In genomic region chr13:99035715-99036114, GRCh38 we compare ENCODE assay signal across 35 cellular contexts.
"Had no signal": no experiment of that assay in that cellular context is flagged by ENCODE, and none has a peak within 500 bp of the region (broad histone marks: within the 10 kb centered on the region; RNA-seq: fewer than 3 reads in every experiment).

No MANE protein-coding gene starts in this region.

- H3K27me3 ChIP-seq: adrenal gland, body of pancreas, brain microvascular endothelial cell, breast epithelium had no signal

- H3K27ac ChIP-seq: adrenal gland, body of pancreas, brain microvascular endothelial cell, breast epithelium, VCaP had no signal

- H3K9me3 Mint-ChIP-seq: activated naive CD4-positive, alpha-beta T cell treated with anti-CD3 and anti-CD28 coated beads for 36 hours; activated T-cell treated with anti-CD3 and anti-CD28 coated beads, Interleukin-2, amount 50 U/mL, for 4 hours; activated T-helper 1 cell treated with anti-CD3 and anti-CD28 coated beads, Interleukin-12 subunit alpha, Interleukin-12 subunit beta, Interleukin-2, Interleukin-4 antibody, amounts not matched to agents 30 ng/mL and 10 ng/mL and 1 ng/mL, durations not matched to agents 14 hours and 24 hours and 36 hours; activated T-helper 17 cell treated with anti-CD3 and anti-CD28 coated beads, Interleukin-2, amount 50 U/mL, for 72 hours; T-helper 1 cell treated with Interleukin-12 subunit alpha and Interleukin-12 subunit beta and Interleukin-4 antibody, amounts not matched to agents 30 μg/mL and 1 μg/mL, for 36 hours had no signal

- H3K4me1 Mint-ChIP-seq: activated B cell treated with CpG ODN at 0.5 μM for 24 hours had no signal

- H3K4me1 ChIP-seq: breast epithelium had no signal

- H3K27ac Mint-ChIP-seq: activated B cell treated with CpG ODN at 0.5 μM for 24 hours; activated CD4-positive, alpha-beta memory T cell treated with anti-CD3 and anti-CD28 coated beads for 36 hours; activated CD4-positive, alpha-beta T cell treated with anti-CD3 and anti-CD28 coated beads, Interleukin-2, amount 10 ng/mL, durations not matched to agents 24 days and 14 days; activated CD8-positive, alpha-beta T cell treated with anti-CD3 and anti-CD28 coated beads for 36 hours; activated naive CD4-positive, alpha-beta T cell treated with anti-CD3 and anti-CD28 coated beads for 36 hours; activated naive CD4-positive, alpha-beta T cell treated with anti-CD3 and anti-CD28 coated beads, Interleukin-2, amount 50 U/mL, for 72 hours; activated naive CD8-positive, alpha-beta T cell treated with anti-CD3 and anti-CD28 coated beads for 36 hours; activated T-helper 1 cell treated with anti-CD3 and anti-CD28 coated beads, Interleukin-12 subunit alpha, Interleukin-12 subunit beta, Interleukin-2, Interleukin-4 antibody, amounts not matched to agents 30 ng/mL and 10 ng/mL and 1 ng/mL, durations not matched to agents 14 hours and 24 hours and 36 hours; activated T-helper 17 cell treated with anti-CD3 and anti-CD28 coated beads, Interleukin-2, amount 50 U/mL, for 72 hours; T-helper 1 cell treated with Interleukin-12 subunit alpha and Interleukin-12 subunit beta and Interleukin-4 antibody, amounts not matched to agents 30 μg/mL and 1 μg/mL, for 36 hours; T-helper 2 cell treated with Interferon-gamma antibody and Interleukin-4, amounts not matched to agents 5 μg/mL and 100 μg/mL, for 36 hours had no signal

- H3K36me3 ChIP-seq: adrenal gland, brain microvascular endothelial cell, breast epithelium had no signal

- H3K4me3 Mint-ChIP-seq: activated B cell treated with CpG ODN at 0.5 μM for 24 hours; activated CD4-positive, alpha-beta memory T cell treated with anti-CD3 and anti-CD28 coated beads for 36 hours; activated CD4-positive, alpha-beta T cell treated with anti-CD3 and anti-CD28 coated beads, Interleukin-2, amount 10 ng/mL, durations not matched to agents 24 days and 14 days; activated CD8-positive, alpha-beta T cell treated with anti-CD3 and anti-CD28 coated beads for 36 hours; activated naive CD4-positive, alpha-beta T cell treated with anti-CD3 and anti-CD28 coated beads for 36 hours; activated naive CD8-positive, alpha-beta T cell treated with anti-CD3 and anti-CD28 coated beads for 36 hours; activated T-cell treated with anti-CD3 and anti-CD28 coated beads, Interleukin-2, amount 50 U/mL, for 4 hours; activated T-cell treated with anti-CD3 and anti-CD28 coated beads, Interleukin-2, amount 50 U/mL, for 72 hours; activated T-helper 1 cell treated with anti-CD3 and anti-CD28 coated beads, Interleukin-12 subunit alpha, Interleukin-12 subunit beta, Interleukin-2, Interleukin-4 antibody, amounts not matched to agents 30 ng/mL and 10 ng/mL and 1 ng/mL, durations not matched to agents 14 hours and 24 hours and 36 hours; activated T-helper 17 cell treated with anti-CD3 and anti-CD28 coated beads, Interleukin-2, amount 50 U/mL, for 72 hours; T-helper 1 cell treated with Interleukin-12 subunit alpha and Interleukin-12 subunit beta and Interleukin-4 antibody, amounts not matched to agents 30 μg/mL and 1 μg/mL, for 36 hours; T-helper 2 cell treated with Interferon-gamma antibody and Interleukin-4, amounts not matched to agents 5 μg/mL and 100 μg/mL, for 36 hours had no signal

- ATAC-seq: activated CD8-positive, alpha-beta T cell treated with anti-CD3 and anti-CD28 coated beads for 36 hours; activated naive CD4-positive, alpha-beta T cell treated with anti-CD3 and anti-CD28 coated beads, Interleukin-2, amount 50 U/mL, for 72 hours; activated T-cell treated with anti-CD3 and anti-CD28 coated beads, Interleukin-2, amount 50 U/mL, for 4 hours; activated T-cell treated with anti-CD3 and anti-CD28 coated beads, Interleukin-2, amount 50 U/mL, for 72 hours; activated T-helper 17 cell treated with anti-CD3 and anti-CD28 coated beads, Interleukin-2, amount 50 U/mL, for 72 hours; body of pancreas had no signal

- H3K27me3 Mint-ChIP-seq: activated CD4-positive, alpha-beta memory T cell treated with anti-CD3 and anti-CD28 coated beads for 36 hours; activated CD4-positive, alpha-beta T cell treated with anti-CD3 and anti-CD28 coated beads, Interleukin-2, amount 10 ng/mL, durations not matched to agents 24 days and 14 days; activated CD8-positive, alpha-beta T cell treated with anti-CD3 and anti-CD28 coated beads for 36 hours; activated naive CD8-positive, alpha-beta T cell treated with anti-CD3 and anti-CD28 coated beads for 36 hours; activated T-helper 17 cell treated with anti-CD3 and anti-CD28 coated beads, Interleukin-2, amount 50 U/mL, for 72 hours had no signal

- H3K9me3 ChIP-seq: adrenal gland, body of pancreas had no signal

- H3K4me3 ChIP-seq: adrenal gland, body of pancreas, breast epithelium had no signal

- DNase-seq: activated B cell treated with CpG ODN at 0.5 μM for 24 hours; activated CD4-positive, alpha-beta memory T cell treated with anti-CD3 and anti-CD28 coated beads for 36 hours; activated CD4-positive, alpha-beta T cell treated with anti-CD3 and anti-CD28 coated beads for 4 hours; activated CD4-positive, alpha-beta T cell treated with anti-CD3 and anti-CD28 coated beads, Interleukin-2, amount 10 ng/mL, durations not matched to agents 24 days and 14 days; activated CD4-positive, alpha-beta T cell treated with anti-CD3 and anti-CD28 coated beads, Interleukin-2, amount 50 U/mL, for 1 hour; activated CD4-positive, alpha-beta T cell treated with anti-CD3 and anti-CD28 coated beads, Interleukin-2, amount 50 U/mL, for 4 hours; activated CD4-positive, CD25-positive, alpha-beta regulatory T cell treated with anti-CD3 and anti-CD28 coated beads, Interleukin-2, amount 50 U/mL, for 72 hours; activated CD8-positive, alpha-beta memory T cell treated with anti-CD3 and anti-CD28 coated beads, Interleukin-2, amount 50 U/mL, for 4 hours; activated CD8-positive, alpha-beta T cell treated with anti-CD3 and anti-CD28 coated beads for 36 hours; activated effector memory CD4-positive, alpha-beta T cell treated with anti-CD3 and anti-CD28 coated beads, Interleukin-2, amount 50 U/mL, for 16 hours; activated gamma-delta T cell treated with Interleukin-2 at 50 U/mL for 16 hours; activated naive CD4-positive, alpha-beta T cell; activated naive CD4-positive, alpha-beta T cell treated with anti-CD3 and anti-CD28 coated beads for 36 hours; activated naive CD4-positive, alpha-beta T cell treated with anti-CD3 and anti-CD28 coated beads, Interleukin-2, amount 50 U/mL, for 16 hours; activated naive CD8-positive, alpha-beta T cell treated with anti-CD3 and anti-CD28 coated beads for 36 hours; activated T-cell treated with anti-CD3 and anti-CD28 coated beads for 4 hours; activated T-cell treated with anti-CD3 and anti-CD28 coated beads, Interleukin-2, amount 50 U/mL, for 1 hour; activated T-cell treated with anti-CD3 and anti-CD28 coated beads, Interleukin-2, amount 50 U/mL, for 4 hours; activated T-cell treated with anti-CD3 and anti-CD28 coated beads, Interleukin-2, amount 50 U/mL, for 72 hours; adrenal gland; amniotic stem cell; aorta; body of pancreas; brain microvascular endothelial cell; central memory CD4-positive, alpha-beta T cell; T-helper 1 cell; T-helper 2 cell; T-helper 9 cell had no signal
